In genomic region chr10:56537984-56538383, GRCh38 we compare ENCODE assay signal across 13 cellular contexts.
DNase-seq lines count a peak whose midpoint lies in the region; ATAC-seq, FAIRE-seq and TF ChIP-seq lines count a peak whose summit lies in the region.
"Had no signal": no experiment of that assay in that cellular context is flagged by ENCODE, and none has a peak within 500 bp of the region (broad histone marks: within the 10 kb centered on the region; RNA-seq: fewer than 3 reads in every experiment).

No MANE protein-coding gene starts in this region.

- H2BK15ac ChIP-seq in IMR-90 (ENCODE audit: low read depth, low read length), result no peak overlapping the region

- peak; percentile 43 for FAIRE-seq in islet of Langerhans (lab: Jason Lieb, UNC)

- H2AFZ ChIP-seq in IMR-90 (replicated peaks; ENCODE audit: low read length, poor library complexity), result no peak overlapping the region

- H3K9ac ChIP-seq in IMR-90 (ENCODE audit: low read depth, low read length), result no peak overlapping the region

- H3K23ac ChIP-seq in IMR-90 (ENCODE audit: low read depth, low read length), result no peak overlapping the region

- intact Hi-C loops in IMR-90 (cut with micrococcal nuclease), result no loop called here
- intact Hi-C loops in activated T-helper 2 cell treated with anti-CD3 and anti-CD28 coated beads, Interferon-gamma antibody, Interleukin-2, Interleukin-4, amounts not matched to agents 10 μg/mL and 5 μg/mL and 100 μg/mL, durations not matched to agents 14 hours and 24 hours and 36 hours (cut with micrococcal nuclease), result no loop called here

- H3K27me3 Mint-ChIP-seq in activated T-helper 2 cell treated with anti-CD3 and anti-CD28 coated beads, Interferon-gamma antibody, Interleukin-2, Interleukin-4, amounts not matched to agents 10 μg/mL and 5 μg/mL and 100 μg/mL, durations not matched to agents 14 hours and 24 hours and 36 hours (ENCODE audit: low read depth), result no peaks in the 10 kb centered on the region
- H3K27me3 Mint-ChIP-seq: progenitor cell of endocrine pancreas, T-helper 17 cell had no signal

- H3K9me1 ChIP-seq in IMR-90 (ENCODE audit: insufficient read depth, low read length), result no peaks in the 10 kb centered on the region

- H2BK5ac ChIP-seq in IMR-90 (ENCODE audit: low read depth, low read length, poor library complexity, severe bottlenecking), result no peak overlapping the region

- H3K4me3 ChIP-seq in IMR-90 (ENCODE audit: insufficient read depth, low read depth, low read length) (no peak overlapping the region), astrocyte of the spinal cord (ENCODE audit: low read depth, low read length) (no peak overlapping the region)
- H3K4me3 ChIP-seq: lower lobe of right lung, thoracic aorta had no signal

- no peaks in the 10 kb centered on the region for H3K9me3 ChIP-seq in IMR-90 (ENCODE audit: control insufficient read depth, insufficient read depth, low read length)
- H3K9me3 ChIP-seq: lower lobe of right lung, thoracic aorta had no signal

- no peak for TF ChIP-seq POLR2A in IMR-90 (IDR thresholded peaks at IDR 0.05; ENCODE audit: low read depth, low read length)

- ATAC-seq in IMR-90 (ENCODE audit: low read depth) (no peak), GM18519 (IDR thresholded peaks at IDR 0.05; ENCODE audit: low FRiP score, unreplicated experiment) (no peak)
- ATAC-seq: T-helper 17 cell had no signal

- no peak overlapping the region for H3K18ac ChIP-seq in IMR-90 (ENCODE audit: low read depth, low read length)

- TF ChIP-seq CTCF in IMR-90 (conservative IDR thresholded peaks at IDR 0.05; ENCODE audit: low read depth, low read length) (no peak), astrocyte of the spinal cord (IDR thresholded peaks at IDR 0.05; ENCODE audit: low read depth, low read length) (no peak)

- no peak overlapping the region for H4K5ac ChIP-seq in IMR-90 (ENCODE audit: low read depth, low read length)

- no peaks in the 10 kb centered on the region for H4K20me1 ChIP-seq in IMR-90 (ENCODE audit: insufficient read depth, low read length)

- H4K8ac ChIP-seq in IMR-90 (ENCODE audit: low read depth in 2 of 2, low read length in 2 of 2), result no peak overlapping the region

- no peak overlapping the region for H3K4me2 ChIP-seq in IMR-90 (ENCODE audit: low read depth, low read length)

- no peak overlapping the region for H2BK20ac ChIP-seq in IMR-90 (ENCODE audit: low read depth, low read length)

- H3K27ac Mint-ChIP-seq in activated T-helper 2 cell treated with anti-CD3 and anti-CD28 coated beads, Interferon-gamma antibody, Interleukin-2, Interleukin-4, amounts not matched to agents 10 μg/mL and 5 μg/mL and 100 μg/mL, durations not matched to agents 14 hours and 24 hours and 36 hours, result no peak overlapping the region
- H3K27ac Mint-ChIP-seq: progenitor cell of endocrine pancreas, T-helper 17 cell had no signal

- no peak overlapping the region for H3K14ac ChIP-seq in IMR-90 (replicated peaks; ENCODE audit: low read depth, low read length)

- DNase-seq in AG20443 (ENCODE audit: low spot score) (peak; percentile 5), IMR-90 (peak; percentile 27), astrocyte of the spinal cord (ENCODE audit: low read depth, low spot score) (peak; percentile 90), NCI-H748 treated with DMSO at 0.1 percent for 48 hours (lab: John Stamatoyannopoulos, UW) (no peak)
- DNase-seq in activated CD8-positive, alpha-beta memory T cell treated with anti-CD3 and anti-CD28 coated beads, Interleukin-2, amount 50 U/mL, for 4 hours, result no peak
- DNase-seq in activated T-helper 2 cell treated with anti-CD3 and anti-CD28 coated beads, Interferon-gamma antibody, Interleukin-2, Interleukin-4, amounts not matched to agents 10 μg/mL and 5 μg/mL and 100 μg/mL, durations not matched to agents 14 hours and 24 hours and 36 hours (ENCODE audit: low spot score), result no peak
- DNase-seq: lower lobe of right lung, NCI-H524 treated with DMSO at 0.1 percent for 48 hours, T-helper 17 cell had no signal

- no peaks in the 10 kb centered on the region for H3K36me3 ChIP-seq in IMR-90 (ENCODE audit: control insufficient read depth, insufficient read depth, low read length)
- H3K36me3 ChIP-seq: lower lobe of right lung, thoracic aorta had no signal

- no peaks in the 10 kb centered on the region for H3K4me1 ChIP-seq in IMR-90 (ENCODE audit: control insufficient read depth, insufficient read depth, low read length)
- H3K4me1 ChIP-seq: lower lobe of right lung had no signal

- POLR2A ChIA-PET in IMR-90 (lab: Charles Lee; ENCODE audit: unreplicated experiment), result no interaction called here

- H3K4me1 Mint-ChIP-seq in activated T-helper 2 cell treated with anti-CD3 and anti-CD28 coated beads, Interferon-gamma antibody, Interleukin-2, Interleukin-4, amounts not matched to agents 10 μg/mL and 5 μg/mL and 100 μg/mL, durations not matched to agents 14 hours and 24 hours and 36 hours (ENCODE audit: low read depth), result no peaks in the 10 kb centered on the region
- H3K4me1 Mint-ChIP-seq: T-helper 17 cell had no signal

- no peaks in the 10 kb centered on the region for H3K79me1 ChIP-seq in IMR-90 (ENCODE audit: low read depth in 1 of 2, low read length in 2 of 2)

- H3K27ac ChIP-seq in IMR-90 (ENCODE audit: insufficient read depth, low read length), result no peak overlapping the region
- H3K27ac ChIP-seq: lower lobe of right lung, thoracic aorta had no signal

- dilution Hi-C loops in IMR-90 (cut with HindIII; ENCODE audit: low sequenced_read_pairs, unreplicated experiment), result no loop called here

- H3K4ac ChIP-seq in IMR-90 (ENCODE audit: low read depth, low read length), result no peak overlapping the region

- no TSS peak for BruUV-seq in IMR-90 (replicated peaks; lab: Mats Ljungman, UMichigan)

- CTCF ChIA-PET in IMR-90 (lab: Yijun Ruan, JAX), result no interaction called here

- no peak overlapping the region for H2AK9ac ChIP-seq in IMR-90 (replicated peaks; ENCODE audit: low read depth, low read length, poor library complexity)

- no peaks in the 10 kb centered on the region for H3K36me3 Mint-ChIP-seq in activated T-helper 2 cell treated with anti-CD3 and anti-CD28 coated beads, Interferon-gamma antibody, Interleukin-2, Interleukin-4, amounts not matched to agents 10 μg/mL and 5 μg/mL and 100 μg/mL, durations not matched to agents 14 hours and 24 hours and 36 hours (ENCODE audit: low read depth)

- H3K9me3 Mint-ChIP-seq in activated T-helper 2 cell treated with anti-CD3 and anti-CD28 coated beads, Interferon-gamma antibody, Interleukin-2, Interleukin-4, amounts not matched to agents 10 μg/mL and 5 μg/mL and 100 μg/mL, durations not matched to agents 14 hours and 24 hours and 36 hours, result peaks cover 24% of the 10 kb centered on the region

- H3K27me3 ChIP-seq in IMR-90 (ENCODE audit: control insufficient read depth, insufficient read depth, low read length), result no peaks in the 10 kb centered on the region

- TF ChIP-seq RAD21 in IMR-90 (IDR thresholded peaks at IDR 0.05; ENCODE audit: low read length), result no peak

- in situ Hi-C loops in IMR-90 (cut with MboI; ENCODE audit: low sequenced_read_pairs) (no loop called here), astrocyte of the spinal cord (cut with HindIII; ENCODE audit: low sequenced_read_pairs) (no loop called here)

- H3K4me3 Mint-ChIP-seq in activated T-helper 2 cell treated with anti-CD3 and anti-CD28 coated beads, Interferon-gamma antibody, Interleukin-2, Interleukin-4, amounts not matched to agents 10 μg/mL and 5 μg/mL and 100 μg/mL, durations not matched to agents 14 hours and 24 hours and 36 hours (ENCODE audit: low read depth), result no peak overlapping the region
- H3K4me3 Mint-ChIP-seq: T-helper 17 cell had no signal

- no peak overlapping the region for H3K56ac ChIP-seq in IMR-90 (ENCODE audit: extremely low read depth, insufficient read depth, low read length)

- H2BK120ac ChIP-seq in IMR-90 (ENCODE audit: low read depth, low read length), result no peak overlapping the region

- WGBS in IMR-90 (ENCODE audit: extremely low coverage in 2 of 2, insufficient read length in 1 of 2), 2 experiments, result 100% methylated on average over 1 of the region's 4 CpGs; no CpG with 5 or more reads in 1 of the 2 experiments

- H4K91ac ChIP-seq in IMR-90 (ENCODE audit: insufficient read depth, low read depth, low read length), result no peak overlapping the region

- no peak overlapping the region for H2AK5ac ChIP-seq in IMR-90 (ENCODE audit: low read depth, low read length)

TF ChIP-seq in IMR-90, 13 proteins besides CTCF, POLR2A, EP300 and RAD21:
- TF ChIP-seq FOS (IDR thresholded peaks at IDR 0.05; ENCODE audit: low read depth, low read length), result peak; percentile 69
- no peak for TF ChIP-seq MAFK (IDR thresholded peaks at IDR 0.05; ENCODE audit: low read depth, low read length)
- TF ChIP-seq USF2 (IDR thresholded peaks at IDR 0.05; ENCODE audit: low read depth, low read length), result no peak
- peak; percentile 32; the same call in 1 of the 2 replicates for TF ChIP-seq NFE2L2 (IDR thresholded peaks at IDR 0.05; ENCODE audit: low read depth, low read length)

Comparison
In these comparisons a context has a peak if more than half of its experiments do, and no peak if none do; other contexts are left out.
1. DNase-seq: peak in AG20443 (single experiment), IMR-90 (single experiment) and astrocyte of the spinal cord (single experiment); none in NCI-H748 treated with DMSO at 0.1 percent for 48 hours (single experiment), activated CD8-positive, alpha-beta memory T cell treated with anti-CD3 and anti-CD28 coated beads, Interleukin-2, amount 50 U/mL, for 4 hours (single experiment) and activated T-helper 2 cell treated with anti-CD3 and anti-CD28 coated beads, Interferon-gamma antibody, Interleukin-2, Interleukin-4, amounts not matched to agents 10 μg/mL and 5 μg/mL and 100 μg/mL, durations not matched to agents 14 hours and 24 hours and 36 hours (single experiment).